In the genomic region with DNA sequence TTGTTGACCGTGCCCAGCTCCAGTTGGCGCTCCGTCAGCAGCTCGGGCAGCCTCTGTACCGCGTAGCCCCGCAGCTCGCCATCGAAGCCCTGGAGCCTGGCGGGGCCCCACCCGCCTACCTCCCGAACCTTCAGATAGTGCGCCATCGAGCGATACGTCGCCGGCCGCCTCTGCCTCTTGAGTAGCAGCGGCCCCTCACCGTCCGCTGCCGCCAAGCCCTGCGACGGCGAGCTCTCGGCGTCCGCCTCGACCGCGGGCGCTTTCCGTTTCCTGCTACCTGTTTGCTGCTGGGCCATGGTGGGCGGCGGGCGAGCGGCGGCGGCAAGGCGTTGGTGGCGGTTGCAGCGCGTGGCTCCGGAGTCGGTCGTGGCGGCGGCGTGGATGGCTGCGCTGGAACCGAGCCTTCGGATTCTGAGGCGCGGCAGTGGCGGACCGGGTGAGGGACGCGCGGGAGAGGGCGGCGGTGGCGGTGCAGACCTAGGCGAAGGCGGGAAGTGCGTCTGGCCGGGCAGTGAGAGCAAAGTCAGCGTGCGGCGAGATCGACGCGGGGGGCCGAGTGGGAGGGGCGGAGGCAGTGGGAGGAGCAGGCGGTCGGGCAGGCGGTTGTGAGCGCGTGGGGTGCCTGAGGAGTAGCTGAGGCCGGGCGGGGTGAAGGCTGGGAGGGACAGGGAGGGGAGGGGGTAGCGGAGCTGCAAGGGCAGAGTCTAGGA, we compare ENCODE assay signal across 1 cellular context.
TF ChIP-seq lines count a peak whose summit lies in the region.

A gene (minus strand): TSS at position 502 of the 710 bp plus-strand sequence. CDS start 206 bp downstream, at position 296.

TF ChIP-seq in H1, 55 proteins besides CTCF, POLR2A, EP300 and RAD21:
- no peak for TF ChIP-seq HDAC2 (IDR thresholded peaks at IDR 0.05; ENCODE audit: borderline replicate concordance in 1 of 2, low read depth in 2 of 2, low read length in 2 of 2)
- TF ChIP-seq, protein P1, sequence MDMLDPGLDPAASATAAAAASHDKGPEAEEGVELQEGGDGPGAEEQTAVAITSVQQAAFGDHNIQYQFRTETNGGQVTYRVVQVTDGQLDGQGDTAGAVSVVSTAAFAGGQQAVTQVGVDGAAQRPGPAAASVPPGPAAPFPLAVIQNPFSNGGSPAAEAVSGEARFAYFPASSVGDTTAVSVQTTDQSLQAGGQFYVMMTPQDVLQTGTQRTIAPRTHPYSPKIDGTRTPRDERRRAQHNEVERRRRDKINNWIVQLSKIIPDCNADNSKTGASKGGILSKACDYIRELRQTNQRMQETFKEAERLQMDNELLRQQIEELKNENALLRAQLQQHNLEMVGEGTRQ (IDR thresholded peaks at IDR 0.05; ENCODE audit: low read length): no peak
